8 cellular contexts compared by ENCODE assay signal in the genomic region with DNA sequence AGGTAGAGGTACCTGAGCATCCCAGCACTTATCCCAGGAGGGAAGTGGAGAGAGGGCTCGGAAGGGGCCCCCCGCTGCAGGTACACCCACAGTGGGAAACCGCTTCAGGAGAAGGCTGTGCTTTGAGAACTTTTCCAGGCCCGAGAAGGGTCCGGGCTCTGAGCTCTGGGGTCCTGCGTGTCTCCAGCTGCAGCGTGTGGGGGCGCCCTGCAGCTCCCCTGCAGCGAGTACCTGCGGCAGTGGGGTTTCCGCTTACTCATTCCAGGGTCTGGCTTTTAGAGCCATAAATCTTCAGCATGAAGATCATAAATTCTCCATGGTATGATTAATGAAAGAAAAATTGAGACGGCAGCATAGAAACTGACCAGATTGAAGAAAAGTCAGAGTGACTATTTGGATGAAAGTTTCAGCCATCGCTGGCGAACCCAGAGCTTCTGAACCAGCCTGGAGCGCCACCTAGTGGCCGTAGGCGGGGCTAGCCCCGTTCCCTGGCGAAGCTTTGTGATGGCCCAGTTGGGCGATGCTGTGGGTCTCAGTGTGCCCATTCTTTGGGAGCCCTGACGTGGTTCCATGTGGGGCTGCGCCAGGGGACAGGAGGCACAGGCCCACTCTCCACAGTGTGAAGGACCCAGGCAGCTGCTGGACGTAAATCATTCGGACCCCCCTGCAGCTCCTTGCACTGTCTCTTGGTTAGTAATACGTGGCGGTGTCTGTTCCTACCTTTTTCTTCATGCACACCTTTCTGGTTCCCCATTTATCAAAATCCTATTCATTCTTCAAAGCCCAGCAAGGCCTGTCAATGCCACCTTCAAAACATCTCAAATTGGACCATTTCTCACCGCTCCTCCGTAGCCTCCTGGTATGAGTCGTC.
DNase-seq lines count a peak whose midpoint lies in the region; ATAC-seq and TF ChIP-seq lines count a peak whose summit lies in the region.

No MANE protein-coding gene starts in this region.

- no peaks in the 10 kb centered on the region for H3K36me3 ChIP-seq in HCT116 (ENCODE audit: control insufficient read depth in 1 of 2, insufficient read depth in 2 of 2, low read length in 2 of 2)
- peaks cover 0 to 35% of the 10 kb centered on the region in 2 experiments for H3K36me3 ChIP-seq in mesenchymal stem cell (ENCODE audit: control insufficient read depth in 1 of 2, insufficient read depth in 2 of 2, low read depth in 1 of 2, low read length in 2 of 2)

- H3K23ac ChIP-seq in mesenchymal stem cell (ENCODE audit: low read length in 2 of 2) = no peak overlapping the region

- H3K4me3 ChIP-seq in HCT116 (replicated peaks in 1 of 2; ENCODE audit: low read depth in 1 of 2, low read length in 2 of 2) = no peak overlapping the region
- H3K4me3 ChIP-seq in mesenchymal stem cell (ENCODE audit: insufficient read depth in 1 of 2, low read depth in 1 of 2, low read length in 2 of 2) = no peak overlapping the region

- CTCF ChIA-PET in HCT116 (lab: Charles Lee) = interaction anchor here (0.6 to 6.8 kb wide), 27 partner anchors 8 to 529 kb away, joined by 3 to 76 read pairs (median 4); no protein-coding TSS in a partner anchor
- CTCF ChIA-PET in activated CD8-positive, alpha-beta T cell treated with anti-CD3 and anti-CD28 coated beads, Interleukin-2, amount 10 ng/mL, durations not matched to agents 7 days and 5 days (lab: Charles Lee) = interaction anchor here (0.6 to 3.9 kb wide), 34 partner anchors 8 to 543 kb away, joined by 3 to 49 read pairs (median 4); no protein-coding TSS in a partner anchor

- no peak overlapping the region for H3K27ac ChIP-seq in HCT116 (ENCODE audit: low read depth, low read length)
- no peak overlapping the region for H3K27ac ChIP-seq in mesenchymal stem cell (ENCODE audit: low read length, poor library complexity, severe bottlenecking)

- H3K9me3 ChIP-seq in HCT116 (ENCODE audit: control insufficient read depth in 1 of 2, insufficient read depth in 1 of 2, low read depth in 1 of 2, low read length in 2 of 2) (no peaks in the 10 kb centered on the region), mesenchymal stem cell (ENCODE audit: control insufficient read depth, low read length) (no peaks in the 10 kb centered on the region)

- no peak overlapping the region for H3K4me2 ChIP-seq in HCT116 (ENCODE audit: low read length)
- no peak overlapping the region for H3K4me2 ChIP-seq in mesenchymal stem cell (ENCODE audit: low read length, poor library complexity, severe bottlenecking)

- H4K91ac ChIP-seq in mesenchymal stem cell (ENCODE audit: low read length) = no peak overlapping the region

- H3K14ac ChIP-seq in mesenchymal stem cell (ENCODE audit: low read length in 2 of 2) = no peak overlapping the region

- H4K20me1 ChIP-seq in HCT116 (ENCODE audit: insufficient read depth) = no peaks in the 10 kb centered on the region

- H3K4me3 Mint-ChIP-seq in activated CD8-positive, alpha-beta T cell treated with anti-CD3 and anti-CD28 coated beads, Interleukin-2, amount 10 ng/mL, durations not matched to agents 7 days and 5 days = no peak overlapping the region

- DNase-seq in C1 segment of cervical spinal cord (lab: John Stamatoyannopoulos, UW) (peak in 12 of 14 donors; percentile 8 to 72 (median 28)), HCT116 (ENCODE audit: low read depth, low spot score) (peak; percentile 24), NCI-H345 treated with DMSO at 0.1 percent for 48 hours (lab: John Stamatoyannopoulos, UW; ENCODE audit: unreplicated experiment) (peak; percentile 42), mesenchymal stem cell (peak; percentile 61)
- DNase-seq in activated CD8-positive, alpha-beta T cell treated with anti-CD3 and anti-CD28 coated beads, Interleukin-2, amount 10 ng/mL, durations not matched to agents 7 days and 5 days = peak; percentile 79
- DNase-seq in effector CD4-positive, alpha-beta T cell = peak; percentile 58
- peak; percentile 33 to 49 for DNase-seq in stimulated activated CD8-positive, alpha-beta memory T cell treated with anti-CD3 and anti-CD28 coated beads, Interleukin-15, amount 100 ng/mL, for 48 hours (ENCODE audit: low read depth in 2 of 2)

- H2BK15ac ChIP-seq in mesenchymal stem cell (ENCODE audit: low read depth, poor library complexity, severe bottlenecking) = no peak overlapping the region

- H3K9ac ChIP-seq in HCT116 (ENCODE audit: low read length) = no peak overlapping the region
- H3K9ac ChIP-seq in mesenchymal stem cell (ENCODE audit: low read length) = no peak overlapping the region

- TF ChIP-seq CTCF in HCT116 (IDR thresholded peaks at IDR 0.05 in 2 of 3, conservative IDR thresholded peaks at IDR 0.05 in 1 of 3; ENCODE audit: borderline replicate concordance in 1 of 3, insufficient read depth in 1 of 3, low read depth in 2 of 3, low read length in 2 of 3) = peak; percentile 87 to 97 (median 96)

- H3K18ac ChIP-seq in mesenchymal stem cell (ENCODE audit: low read depth in 1 of 2, low read length in 2 of 2) = no peak overlapping the region

- intact Hi-C loops in HCT116 (cut with micrococcal nuclease) = loop anchor here (1.0 to 5.0 kb wide), 3 partner anchors 73 to 202 kb away; no protein-coding TSS in a partner anchor

- peaks cover 15% of the 10 kb centered on the region for H3K79me1 ChIP-seq in mesenchymal stem cell (replicated peaks; ENCODE audit: low read length, poor library complexity, severe bottlenecking)

- no peak overlapping the region for H3K27ac Mint-ChIP-seq in activated CD8-positive, alpha-beta T cell treated with anti-CD3 and anti-CD28 coated beads, Interleukin-2, amount 10 ng/mL, durations not matched to agents 7 days and 5 days

- no peaks in the 10 kb centered on the region for H3K36me3 Mint-ChIP-seq in activated CD8-positive, alpha-beta T cell treated with anti-CD3 and anti-CD28 coated beads, Interleukin-2, amount 10 ng/mL, durations not matched to agents 7 days and 5 days (ENCODE audit: low read depth)

- no peaks in the 10 kb centered on the region for H3K9me2 ChIP-seq in HCT116 (ENCODE audit: insufficient read depth)

- POLR2A ChIA-PET in HCT116 (lab: Charles Lee) = interaction anchor here (1.1 kb wide), 1 partner anchor 140 kb away, joined by 3 read pairs; no protein-coding TSS in a partner anchor
- POLR2A ChIA-PET in activated CD8-positive, alpha-beta T cell treated with anti-CD3 and anti-CD28 coated beads, Interleukin-2, amount 10 ng/mL, durations not matched to agents 7 days and 5 days (lab: Charles Lee) = no interaction called here

- H3K4ac ChIP-seq in mesenchymal stem cell (ENCODE audit: low read depth in 1 of 2, low read length in 2 of 2) = no peak overlapping the region

- no peak overlapping the region for H4K8ac ChIP-seq in mesenchymal stem cell (ENCODE audit: low read length)

- H3K4me1 ChIP-seq in HCT116 (ENCODE audit: control insufficient read depth in 1 of 2, insufficient read depth in 2 of 2, low read length in 2 of 2) = peaks cover 7 to 28% of the 10 kb centered on the region in 2 experiments
- peaks cover 27% of the 10 kb centered on the region for H3K4me1 ChIP-seq in mesenchymal stem cell (ENCODE audit: control insufficient read depth, insufficient read depth, low read depth, low read length)

- no peak overlapping the region for H2BK120ac ChIP-seq in mesenchymal stem cell (ENCODE audit: low read depth, low read length)

- H3K27me3 Mint-ChIP-seq in activated CD8-positive, alpha-beta T cell treated with anti-CD3 and anti-CD28 coated beads, Interleukin-2, amount 10 ng/mL, durations not matched to agents 7 days and 5 days (ENCODE audit: low read depth) = peaks cover 9% of the 10 kb centered on the region

- no peak overlapping the region for H2BK12ac ChIP-seq in mesenchymal stem cell (ENCODE audit: low read length in 2 of 2)

- no peaks in the 10 kb centered on the region for H3K4me1 Mint-ChIP-seq in activated CD8-positive, alpha-beta T cell treated with anti-CD3 and anti-CD28 coated beads, Interleukin-2, amount 10 ng/mL, durations not matched to agents 7 days and 5 days (ENCODE audit: low read depth)

- ATAC-seq in HCT116 (peak; percentile 82), GM18520 (IDR thresholded peaks at IDR 0.05; ENCODE audit: unreplicated experiment) (no peak)
- ATAC-seq in activated CD8-positive, alpha-beta T cell treated with anti-CD3 and anti-CD28 coated beads, Interleukin-2, amount 10 ng/mL, durations not matched to agents 7 days and 5 days = peak; percentile 89

- H2AK5ac ChIP-seq in mesenchymal stem cell (ENCODE audit: low read length, severe bottlenecking) = no peak overlapping the region

- 38% methylated on average over 28 of the region's 29 CpGs for WGBS in mesenchymal stem cell

- RAD21 ChIA-PET in HCT116 (lab: Charles Lee; ENCODE audit: low non-redundant PET in 1 of 2, low total read pairs in 2 of 2, uncharacterized antibody in 2 of 2, unreplicated experiment in 2 of 2) = interaction anchor here (1.0 to 2.1 kb wide), 6 partner anchors 67 to 1001 kb away, joined by 3 to 16 read pairs (median 6); no protein-coding TSS in a partner anchor

- peak; percentile 92 for TF ChIP-seq RAD21 in HCT116 (IDR thresholded peaks at IDR 0.05; ENCODE audit: low read depth)

- no TSS peak for BruUV-seq in HCT116 (replicated peaks; lab: Mats Ljungman, UMichigan)

- H2AFZ ChIP-seq in HCT116 (ENCODE audit: low read depth, low read length, poor library complexity, severe bottlenecking) = no peak overlapping the region
- no peak overlapping the region for H2AFZ ChIP-seq in mesenchymal stem cell (ENCODE audit: low read depth, low read length)

- no peaks in the 10 kb centered on the region for H3K79me2 ChIP-seq in HCT116 (ENCODE audit: insufficient read depth, low read length)

- H2BK5ac ChIP-seq in mesenchymal stem cell (ENCODE audit: low read depth, low read length, poor library complexity, severe bottlenecking) = no peak overlapping the region

- H3K27me3 ChIP-seq in HCT116 (ENCODE audit: insufficient read depth, low read length) = no peaks in the 10 kb centered on the region
- peaks cover 0 to 13% of the 10 kb centered on the region in 2 experiments for H3K27me3 ChIP-seq in mesenchymal stem cell (ENCODE audit: control insufficient read depth in 1 of 2, insufficient read depth in 1 of 2, low read length in 2 of 2)

- H3K9me3 Mint-ChIP-seq in activated CD8-positive, alpha-beta T cell treated with anti-CD3 and anti-CD28 coated beads, Interleukin-2, amount 10 ng/mL, durations not matched to agents 7 days and 5 days (ENCODE audit: insufficient read depth) = no peaks in the 10 kb centered on the region

- TF ChIP-seq POLR2A in HCT116 (IDR thresholded peaks at IDR 0.05; ENCODE audit: borderline replicate concordance, extremely low read depth, insufficient read depth, insufficient read length) = no peak

TF ChIP-seq in HCT116, 20 proteins besides CTCF, POLR2A, EP300 and RAD21 (continues in another document):
- TF ChIP-seq POLR2AphosphoS5 (IDR thresholded peaks at IDR 0.05; ENCODE audit: low read depth, low read length) (no peak), CEBPB (IDR thresholded peaks at IDR 0.05; ENCODE audit: low read depth) (no peak)

Comparison
In these comparisons a context has a peak if more than half of its experiments do, and no peak if none do; other contexts are left out.
1. DNase-seq: peak in every context shown above with its lines; median percentile 79 in activated CD8-positive, alpha-beta T cell treated with anti-CD3 and anti-CD28 coated beads, Interleukin-2, amount 10 ng/mL, durations not matched to agents 7 days and 5 days; 61 in mesenchymal stem cell; 58 in effector CD4-positive, alpha-beta T cell; 42 in NCI-H345 treated with DMSO at 0.1 percent for 48 hours; 41 in stimulated activated CD8-positive, alpha-beta memory T cell treated with anti-CD3 and anti-CD28 coated beads, Interleukin-15, amount 100 ng/mL, for 48 hours; 28 in C1 segment of cervical spinal cord; 24 in HCT116.